9 cellular contexts compared by ENCODE assay signal in genomic region chr21:38820471-38821239, GRCh38. TPM values are rescaled to one million over a fixed set of nuclear protein-coding genes. Genes with fewer than 3 reads are reported as not detected.
A peak's percentile ranks its signal among the peaks of the same experiment; 100 is the strongest.
DNase-seq lines count a peak whose midpoint lies in the region; ATAC-seq and TF ChIP-seq lines count a peak whose summit lies in the region.
"Had no signal": no experiment of that assay in that cellular context is flagged by ENCODE, and none has a peak within 500 bp of the region (broad histone marks: within the 10 kb centered on the region; RNA-seq: fewer than 3 reads in every experiment).

No MANE protein-coding gene starts in this region.

- H3K4me2 ChIP-seq in fibroblast of lung (ENCODE audit: extremely low read depth, insufficient read depth, low read length): no peak overlapping the region

- H3K4me3 ChIP-seq in Panc1 (ENCODE audit: low read depth in 2 of 2, low read length in 2 of 2) (no peak overlapping the region), fibroblast of lung (replicated peaks in 1 of 4; ENCODE audit: control extremely low read depth in 1 of 4, insufficient read depth in 1 of 4, low read depth in 3 of 4, low read length in 4 of 4) (no peak overlapping the region)

- no TSS peak for BruUV-seq in Panc1 (replicated peaks; lab: Mats Ljungman, UMichigan)

- H3K27ac ChIP-seq in Panc1 (ENCODE audit: low read length): peak overlapping the region; percentile 69
- H3K27ac ChIP-seq in fibroblast of lung (ENCODE audit: insufficient read depth, low read length): peak overlapping the region; percentile 86

- peaks cover 0 to 3% (median 0%) of the 10 kb centered on the region in 3 donors for H3K27me3 Mint-ChIP-seq in CD14-positive monocyte (ENCODE audit: low read depth in 3 of 3)
- H3K27me3 Mint-ChIP-seq in activated naive CD8-positive, alpha-beta T cell treated with anti-CD3 and anti-CD28 coated beads, Interleukin-2, amount 50 U/mL, for 24 hours: no peaks in the 10 kb centered on the region

- peaks cover 8% of the 10 kb centered on the region for H3K79me2 ChIP-seq in fibroblast of lung (ENCODE audit: control insufficient read depth, insufficient read depth, low read length)

- peaks cover 88 to 94% of the 10 kb centered on the region in 2 donors for H3K36me3 Mint-ChIP-seq in CD14-positive monocyte
- peaks cover 80% of the 10 kb centered on the region for H3K36me3 Mint-ChIP-seq in activated naive CD8-positive, alpha-beta T cell treated with anti-CD3 and anti-CD28 coated beads, Interleukin-2, amount 50 U/mL, for 24 hours (ENCODE audit: low read depth)

- DNase-seq in CD14-positive monocyte (ENCODE audit: low spot score) (peak; percentile 92), Panc1 (ENCODE audit: low read depth, low spot score) (no peak), fibroblast of lung (ENCODE audit: low read depth in 2 of 2) (peak in 1 of 2 donors; percentile 62), omental fat pad (ENCODE audit: low spot score) (no peak)
- DNase-seq in stimulated activated CD4-positive, alpha-beta T cell treated with anti-CD3 and anti-CD28 coated beads, Interleukin-4, amount 100 ng/mL, for 4 hours: no peak
- no peak for DNase-seq in activated naive CD8-positive, alpha-beta T cell treated with anti-CD3 and anti-CD28 coated beads, Interleukin-2, amount 50 U/mL, for 24 hours
- DNase-seq: NCI-H1105 treated with DMSO at 0.1 percent for 48 hours had no signal

- H3K36me3 ChIP-seq in Panc1 (ENCODE audit: control insufficient read depth, insufficient read depth, low read length) (peaks cover 36% of the 10 kb centered on the region), fibroblast of lung (ENCODE audit: control insufficient read depth, insufficient read depth, low read length) (peaks cover 41% of the 10 kb centered on the region)

- CTCF ChIA-PET in Panc1 (lab: Charles Lee): interaction anchor here (0.5 kb wide), 1 partner anchor 317 kb away, joined by 3 read pairs; no protein-coding TSS in a partner anchor

- in situ Hi-C loops in Panc1 (cut with HindIII; ENCODE audit: low pct_unique_long_range_greater_than_20kb, low sequenced_read_pairs): no loop called here

- no peak overlapping the region for H2AFZ ChIP-seq in fibroblast of lung (ENCODE audit: low read length)

- peaks cover 0 to 4% (median 0%) of the 10 kb centered on the region in 7 donors for H3K9me3 Mint-ChIP-seq in CD14-positive monocyte
- H3K9me3 Mint-ChIP-seq in activated naive CD8-positive, alpha-beta T cell treated with anti-CD3 and anti-CD28 coated beads, Interleukin-2, amount 50 U/mL, for 24 hours: no peaks in the 10 kb centered on the region

- H3K4me1 ChIP-seq in Panc1 (ENCODE audit: control insufficient read depth, insufficient read depth, low read length): peaks cover 70% of the 10 kb centered on the region
- H3K4me1 ChIP-seq in fibroblast of lung (ENCODE audit: control insufficient read depth, extremely low read depth, insufficient read depth, low read length): peaks cover 42% of the 10 kb centered on the region

- peak overlapping the region; percentile 90 to 97 (median 95) for H3K27ac Mint-ChIP-seq in CD14-positive monocyte
- no peak overlapping the region for H3K27ac Mint-ChIP-seq in activated naive CD8-positive, alpha-beta T cell treated with anti-CD3 and anti-CD28 coated beads, Interleukin-2, amount 50 U/mL, for 24 hours

- H3K4me3 Mint-ChIP-seq in CD14-positive monocyte: no peak overlapping the region
- H3K4me3 Mint-ChIP-seq in activated naive CD8-positive, alpha-beta T cell treated with anti-CD3 and anti-CD28 coated beads, Interleukin-2, amount 50 U/mL, for 24 hours: no peak overlapping the region

- no peak overlapping the region for H3K9ac ChIP-seq in fibroblast of lung (ENCODE audit: insufficient read depth, low read length)

- peaks cover 25% of the 10 kb centered on the region for H3K4me1 Mint-ChIP-seq in CD14-positive monocyte
- peaks cover 2% of the 10 kb centered on the region for H3K4me1 Mint-ChIP-seq in activated naive CD8-positive, alpha-beta T cell treated with anti-CD3 and anti-CD28 coated beads, Interleukin-2, amount 50 U/mL, for 24 hours

- no peaks in the 10 kb centered on the region for H4K20me1 ChIP-seq in fibroblast of lung (ENCODE audit: control insufficient read depth, extremely low read depth, insufficient read depth, low read length)

- H3K27me3 ChIP-seq in Panc1 (ENCODE audit: control insufficient read depth, insufficient read depth, low read length) (no peaks in the 10 kb centered on the region), fibroblast of lung (ENCODE audit: control insufficient read depth, insufficient read depth, low read length) (no peaks in the 10 kb centered on the region)

- intact Hi-C loops in CD14-positive monocyte (cut with micrococcal nuclease) (loop anchor here in 1 of 2 donors (1.0 kb wide), 1 partner anchor 9 kb away; no protein-coding TSS in a partner anchor), Panc1 (cut with micrococcal nuclease; ENCODE audit: unreplicated experiment) (loop anchor here (5.0 kb wide), 1 partner anchor 317 kb away; no protein-coding TSS in a partner anchor)

- ATAC-seq in Panc1 (no peak), omental fat pad (ENCODE audit: low FRiP score) (peak; percentile 38), HG03442 (IDR thresholded peaks at IDR 0.05; ENCODE audit: unreplicated experiment) (no peak), GM19455 (IDR thresholded peaks at IDR 0.05; ENCODE audit: unreplicated experiment) (no peak)
- ATAC-seq in activated naive CD8-positive, alpha-beta T cell treated with anti-CD3 and anti-CD28 coated beads, Interleukin-2, amount 50 U/mL, for 24 hours: no peak

- no peak for TF ChIP-seq CTCF in CD14-positive monocyte (IDR thresholded peaks at IDR 0.05)
- no peak for TF ChIP-seq CTCF in Panc1 (IDR thresholded peaks at IDR 0.05)
- no peak for TF ChIP-seq CTCF in fibroblast of lung (conservative IDR thresholded peaks at IDR 0.05 in 1 of 2, IDR thresholded peaks at IDR 0.05 in 1 of 2; ENCODE audit: low read depth in 1 of 2, low read length in 2 of 2)
- TF ChIP-seq CTCF in omental fat pad (IDR thresholded peaks at IDR 0.05): no peak

- H3K9me3 ChIP-seq in Panc1 (ENCODE audit: control insufficient read depth, insufficient read depth, low read depth, low read length) (no peaks in the 10 kb centered on the region), fibroblast of lung (ENCODE audit: control insufficient read depth, insufficient read depth, low read depth, low read length) (no peaks in the 10 kb centered on the region)

- POLR2A ChIA-PET in Panc1 (lab: Charles Lee): no interaction called here

RNA-seq across cellular contexts. Expression of gene ETS2, which starts 14.9 kb away (rescaled TPM):
- polyA plus RNA-seq in CD14-positive monocyte: 10 to 100 TPM; 54.2 to 59.5 TPM
- 132 TPM for total RNA-seq in Panc1 (2021; ENCODE audit: unreplicated experiment)
- polyA plus RNA-seq in Panc1 (2012; ENCODE audit: insufficient read length): 62.0 TPM
- total RNA-seq in fibroblast of lung: 70.4 and 77.3 TPM in 2 replicates
- 28.0 and 60.5 TPM in 2 replicates for polyA plus RNA-seq in fibroblast of lung
- polyA plus RNA-seq in fibroblast of lung (2012): 21.6 and 41.3 TPM in 2 replicates
- polyA minus RNA-seq in fibroblast of lung (ENCODE audit: low replicate concordance): 30.0 and 65.8 TPM in 2 replicates
- 100 to 1,000 TPM in 2 of 4 donors, 10 to 100 TPM in 2; 51.6 to 201 (median 99.1) TPM for total RNA-seq in omental fat pad
